In the genomic region with DNA sequence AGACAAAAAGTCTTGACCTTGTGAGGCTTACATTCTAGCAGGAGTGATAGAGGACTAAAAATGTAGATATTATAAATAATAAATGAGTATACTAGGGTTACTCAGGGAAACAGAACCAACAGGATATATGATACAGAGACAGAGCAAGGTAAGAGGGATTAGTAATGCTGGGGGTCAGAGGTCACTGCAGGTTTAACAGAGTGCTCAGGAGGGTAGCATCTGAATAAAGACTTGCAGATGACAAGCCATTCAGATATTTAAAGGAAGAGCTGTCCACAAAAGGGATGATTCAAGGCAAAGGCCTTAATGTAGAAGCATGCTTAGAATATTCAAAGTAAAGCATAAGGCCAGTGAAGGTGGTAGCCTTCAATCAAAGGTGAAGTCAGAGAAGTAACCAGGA, we compare ENCODE assay signal across 27 cellular contexts.
"Had no signal": no experiment of that assay in that cellular context is flagged by ENCODE, and none has a peak within 500 bp of the region (broad histone marks: within the 10 kb centered on the region; RNA-seq: fewer than 3 reads in every experiment).

No MANE protein-coding gene starts in this region.

- H3K4me3 Mint-ChIP-seq: immature natural killer cell; memory B cell; naive thymus-derived CD4-positive, alpha-beta T cell; natural killer cell treated with Interleukin-12 subunit alpha and Interleukin-12 subunit beta and Interleukin-15 and Interleukin-18, amount 100 ng/mL, for 72 hours; stimulated activated naive B cell treated with anti-CD40 and anti-IgM and Interleukin-4, amounts not matched to agents 10 μg/mL and 1 μg/mL and 100 μg/mL, for 72 hours had no signal

- H3K27ac ChIP-seq: left ventricle myocardium inferior, ovary, skin epidermis, stomach, testis, thyroid gland, transverse colon, upper lobe of left lung, vagina had no signal

- H3K27me3 Mint-ChIP-seq: memory B cell; naive thymus-derived CD4-positive, alpha-beta T cell; natural killer cell treated with Interleukin-12 subunit alpha and Interleukin-12 subunit beta and Interleukin-15 and Interleukin-18, amount 100 ng/mL, for 72 hours; progenitor cell of endocrine pancreas; stimulated activated naive B cell treated with anti-CD40 and anti-IgM and Interleukin-4, amounts not matched to agents 10 μg/mL and 1 μg/mL and 100 μg/mL, for 72 hours had no signal

- ATAC-seq: mucosa of descending colon; naive thymus-derived CD4-positive, alpha-beta T cell; natural killer cell treated with Interleukin-12 subunit alpha and Interleukin-12 subunit beta and Interleukin-15 and Interleukin-18, amount 100 ng/mL, for 72 hours; right cardiac atrium; sciatic nerve; stimulated activated naive B cell treated with anti-CD40 and anti-IgM and Interleukin-4, amounts not matched to agents 10 μg/mL and 1 μg/mL and 100 μg/mL, for 72 hours; stimulated activated naive CD8-positive, alpha-beta T cell treated with anti-CD3 and anti-CD28 coated beads, Interleukin-15, Interleukin-2, amounts not matched to agents 100 U/mL and 50 U/mL, for 24 hours had no signal

- H3K36me3 Mint-ChIP-seq: immature natural killer cell; memory B cell; naive thymus-derived CD4-positive, alpha-beta T cell; natural killer cell treated with Interleukin-12 subunit alpha and Interleukin-12 subunit beta and Interleukin-15 and Interleukin-18, amount 100 ng/mL, for 72 hours; stimulated activated naive B cell treated with anti-CD40 and anti-IgM and Interleukin-4, amounts not matched to agents 10 μg/mL and 1 μg/mL and 100 μg/mL, for 72 hours had no signal

- H3K4me1 Mint-ChIP-seq: immature natural killer cell; memory B cell; naive thymus-derived CD4-positive, alpha-beta T cell; stimulated activated naive B cell treated with anti-CD40 and anti-IgM and Interleukin-4, amounts not matched to agents 10 μg/mL and 1 μg/mL and 100 μg/mL, for 72 hours had no signal

- H3K9me3 Mint-ChIP-seq: memory B cell; naive thymus-derived CD4-positive, alpha-beta T cell; natural killer cell treated with Interleukin-12 subunit alpha and Interleukin-12 subunit beta and Interleukin-15 and Interleukin-18, amount 100 ng/mL, for 72 hours; stimulated activated naive B cell treated with anti-CD40 and anti-IgM and Interleukin-4, amounts not matched to agents 10 μg/mL and 1 μg/mL and 100 μg/mL, for 72 hours had no signal

- H3K27ac Mint-ChIP-seq: immature natural killer cell; memory B cell; naive thymus-derived CD4-positive, alpha-beta T cell; natural killer cell treated with Interleukin-12 subunit alpha and Interleukin-12 subunit beta and Interleukin-15 and Interleukin-18, amount 100 ng/mL, for 72 hours; progenitor cell of endocrine pancreas; stimulated activated naive B cell treated with anti-CD40 and anti-IgM and Interleukin-4, amounts not matched to agents 10 μg/mL and 1 μg/mL and 100 μg/mL, for 72 hours had no signal

- DNase-seq: hypothalamus; immature natural killer cell; kidney; left ventricle myocardium inferior; midbrain; mucosa of descending colon; naive thymus-derived CD4-positive, alpha-beta T cell; ovary; retina; right cardiac atrium; stimulated activated CD4-positive, alpha-beta T cell treated with anti-CD3 and anti-CD28 coated beads, Interleukin-12 subunit alpha, Interleukin-12 subunit beta, amount 100 ng/mL, for 4 hours; stimulated activated CD4-positive, alpha-beta T cell treated with anti-CD3 and anti-CD28 coated beads, Interleukin-15, amount 100 ng/mL, for 24 hours; stimulated activated CD4-positive, alpha-beta T cell treated with anti-CD3 and anti-CD28 coated beads, Interleukin-2, amount 100 ng/mL, for 24 hours; stimulated activated CD4-positive, alpha-beta T cell treated with anti-CD3 and anti-CD28 coated beads, Interleukin-4, amount 100 ng/mL, for 1 hour; stimulated activated naive B cell treated with anti-CD40 and anti-IgM and Interleukin-4, amounts not matched to agents 10 μg/mL and 1 μg/mL and 100 μg/mL, for 72 hours; stimulated activated naive CD8-positive, alpha-beta T cell treated with anti-CD3 and anti-CD28 coated beads, Interleukin-15, Interleukin-2, amounts not matched to agents 100 U/mL and 50 U/mL, for 24 hours; stomach; testis; thyroid gland; transverse colon; upper lobe of left lung had no signal
